In genomic region chr11:34351687-34352469, GRCh38 we compare ENCODE assay signal across 15 cellular contexts.
A peak's percentile ranks its signal among the peaks of the same experiment; 100 is the strongest.
DNase-seq lines count a peak whose midpoint lies in the region; ATAC-seq, FAIRE-seq and TF ChIP-seq lines count a peak whose summit lies in the region.
"Had no signal": no experiment of that assay in that cellular context is flagged by ENCODE, and none has a peak within 500 bp of the region (broad histone marks: within the 10 kb centered on the region; RNA-seq: fewer than 3 reads in every experiment).

No MANE protein-coding gene starts in this region.

- ATAC-seq in GM18517 (IDR thresholded peaks at IDR 0.05; ENCODE audit: unreplicated experiment) (peak; percentile 46), GM21526 (IDR thresholded peaks at IDR 0.05; ENCODE audit: low FRiP score, unreplicated experiment) (peak; percentile 52), HG03095 (IDR thresholded peaks at IDR 0.05; ENCODE audit: unreplicated experiment) (peak; percentile 56), memory B cell (ENCODE audit: low read depth) (peak; percentile 85)
- ATAC-seq in stimulated activated naive CD8-positive, alpha-beta T cell treated with anti-CD3 and anti-CD28 coated beads, Interleukin-15, Interleukin-2, amounts not matched to agents 100 U/mL and 50 U/mL, for 24 hours: no peak
- ATAC-seq: activated naive CD4-positive, alpha-beta T cell treated with anti-CD3 and anti-CD28 coated beads, Interleukin-2, amount 50 U/mL, for 72 hours; GM23338; heart left ventricle; left lobe of liver; PC-3 had no signal

- no peak for DNase-seq in memory B cell (ENCODE audit: low spot score in 2 of 2)
- DNase-seq in NCI-H187 treated with DMSO at 0.1 percent for 48 hours (lab: John Stamatoyannopoulos, UW): no peak
- DNase-seq in stimulated activated naive CD8-positive, alpha-beta T cell treated with anti-CD3 and anti-CD28 coated beads, Interleukin-15, Interleukin-2, amounts not matched to agents 100 U/mL and 50 U/mL, for 24 hours: no peak
- DNase-seq in T1000 (lab: John Stamatoyannopoulos, UW): no peak
- no peak for DNase-seq in D721Med (ENCODE audit: insufficient read length, low spot score)
- DNase-seq: activated CD8-positive, alpha-beta memory T cell treated with anti-CD3 and anti-CD28 coated beads for 24 hours; heart left ventricle; PC-3 had no signal

- H3K9me3 Mint-ChIP-seq in memory B cell: no peaks in the 10 kb centered on the region
- H3K9me3 Mint-ChIP-seq: activated naive CD4-positive, alpha-beta T cell treated with anti-CD3 and anti-CD28 coated beads, Interleukin-2, amount 50 U/mL, for 72 hours; GM23338; neural crest cell had no signal

- H3K4me3 Mint-ChIP-seq in memory B cell: no peak overlapping the region
- H3K4me3 Mint-ChIP-seq: GM23338, neural crest cell had no signal

- no peaks in the 10 kb centered on the region for H3K36me3 Mint-ChIP-seq in memory B cell
- H3K36me3 Mint-ChIP-seq: activated naive CD4-positive, alpha-beta T cell treated with anti-CD3 and anti-CD28 coated beads, Interleukin-2, amount 50 U/mL, for 72 hours had no signal

- H3K4me1 Mint-ChIP-seq in memory B cell: peaks cover 15% of the 10 kb centered on the region

- FAIRE-seq in D721Med (lab: Jason Lieb, UNC): no peak

- H3K27me3 Mint-ChIP-seq in memory B cell: peaks cover 18% of the 10 kb centered on the region

- H3K27ac Mint-ChIP-seq in memory B cell: no peak overlapping the region
- H3K27ac Mint-ChIP-seq: activated naive CD4-positive, alpha-beta T cell treated with anti-CD3 and anti-CD28 coated beads, Interleukin-2, amount 50 U/mL, for 72 hours; GM23338 had no signal

- no peak for TF ChIP-seq CTCF in D721Med (IDR thresholded peaks at IDR 0.05; ENCODE audit: insufficient read depth, missing control alignments)
